9 cellular contexts compared by ENCODE assay signal in genomic region chr18:62585274-62586147, GRCh38.
DNase-seq lines count a peak whose midpoint lies in the region; ATAC-seq and TF ChIP-seq lines count a peak whose summit lies in the region.
"Had no signal": no experiment of that assay in that cellular context is flagged by ENCODE, and none has a peak within 500 bp of the region (broad histone marks: within the 10 kb centered on the region; RNA-seq: fewer than 3 reads in every experiment).

No MANE protein-coding gene starts in this region.

- peak; percentile 30 for ATAC-seq in GM18498 (IDR thresholded peaks at IDR 0.05; ENCODE audit: unreplicated experiment)
- ATAC-seq in HG02759 (IDR thresholded peaks at IDR 0.05; ENCODE audit: unreplicated experiment) = peak; percentile 19

- H3K27me3 Mint-ChIP-seq in H9 (ENCODE audit: low read depth) (no peaks in the 10 kb centered on the region), endothelial cell (ENCODE audit: unreplicated experiment) (peaks cover 8% of the 10 kb centered on the region)

- no peak overlapping the region for H4K5ac ChIP-seq in H9 (ENCODE audit: insufficient read length, low read depth, low read length)

- H3K79me2 ChIP-seq in parathyroid adenoma (no peaks in the 10 kb centered on the region), H9 (ENCODE audit: insufficient read depth, low read length) (no peaks in the 10 kb centered on the region)

- no peak overlapping the region for H3K4ac ChIP-seq in H9 (ENCODE audit: low read depth, low read length)

- H3K4me3 Mint-ChIP-seq in H9 (no peak overlapping the region), endothelial cell (ENCODE audit: unreplicated experiment) (no peak overlapping the region)

- H3K9me3 ChIP-seq in parathyroid adenoma (ENCODE audit: control insufficient read depth, low read length) (no peaks in the 10 kb centered on the region), H9 (ENCODE audit: control insufficient read depth, low read depth, low read length) (no peaks in the 10 kb centered on the region)

- no peaks in the 10 kb centered on the region for H3K27me3 ChIP-seq in parathyroid adenoma (ENCODE audit: control insufficient read depth, insufficient read depth, low read length)
- H3K27me3 ChIP-seq in H9 (ENCODE audit: insufficient read depth, low read length) = no peaks in the 10 kb centered on the region

- no CpG with 5 or more reads among the region's 16 CpGs for WGBS in H9 (ENCODE audit: extremely low coverage, insufficient read length, low lambda C conversion rate)

- no peak overlapping the region for H2BK20ac ChIP-seq in H9 (ENCODE audit: low read depth, low read length, poor library complexity, severe bottlenecking)

- H3K36me3 Mint-ChIP-seq in H9 (ENCODE audit: insufficient read depth in 1 of 3, low read depth in 3 of 3) (peaks cover 0 to 9% (median 4%) of the 10 kb centered on the region in 3 experiments; a peak in 4 of 7 replicates), endothelial cell (ENCODE audit: low read depth, unreplicated experiment) (peaks cover 7% of the 10 kb centered on the region)

- no peaks in the 10 kb centered on the region for H3K36me3 ChIP-seq in parathyroid adenoma (ENCODE audit: control insufficient read depth, insufficient read depth, low read length)

- peaks cover 3 to 6% of the 10 kb centered on the region in 2 experiments; a peak in 4 of 5 replicates for H3K9me3 Mint-ChIP-seq in H9
- H3K9me3 Mint-ChIP-seq in endothelial cell (ENCODE audit: unreplicated experiment) = no peaks in the 10 kb centered on the region
- H3K9me3 Mint-ChIP-seq: dendritic cell treated with granulocyte-macrophage colony-stimulating factor and Interleukin-4, amounts not matched to agents 40 ng/mL and 50 ng/mL, for 4 days had no signal

- H3K27ac Mint-ChIP-seq in H9 (peak overlapping the region in 1 of 3 experiments; percentile 28; a peak in 1 of 7 replicates), endothelial cell (ENCODE audit: unreplicated experiment) (no peak overlapping the region)
- H3K27ac Mint-ChIP-seq: dendritic cell treated with granulocyte-macrophage colony-stimulating factor and Interleukin-4, amounts not matched to agents 40 ng/mL and 50 ng/mL, for 4 days had no signal

- no peak overlapping the region for H2AFZ ChIP-seq in parathyroid adenoma
- no peak overlapping the region for H2AFZ ChIP-seq in H9 (ENCODE audit: low read length)

- H3K27ac ChIP-seq in parathyroid adenoma = no peak overlapping the region
- H3K27ac ChIP-seq in H9 (ENCODE audit: insufficient read length, low read depth, low read length) = no peak overlapping the region

- peak; percentile 62 to 69 for DNase-seq in activated CD4-positive, alpha-beta T cell treated with anti-CD3 and anti-CD28 coated beads, Interleukin-2, amount 50 U/mL, for 48 hours
- DNase-seq in H9 (no peak), endothelial cell (ENCODE audit: low spot score) (no peak), glomerular visceral epithelial cell (ENCODE audit: extremely low spot score) (no peak), foreskin fibroblast (no peak)

- H3K23me2 ChIP-seq in H9 (ENCODE audit: insufficient read length, low read depth, low read length, poor library complexity, severe bottlenecking) = no peaks in the 10 kb centered on the region

- no peak overlapping the region for H4K8ac ChIP-seq in H9 (replicated peaks; ENCODE audit: insufficient read length, low read depth, low read length)

- H2AK5ac ChIP-seq in H9 (ENCODE audit: insufficient read length, low read length) = no peak overlapping the region

- no peak overlapping the region for H3T11ph ChIP-seq in H9 (ENCODE audit: low read length)

- H3K4me1 ChIP-seq in parathyroid adenoma (no peaks in the 10 kb centered on the region), H9 (ENCODE audit: insufficient read depth, low read length) (peaks cover 2% of the 10 kb centered on the region; the same call in 1 of the 2 replicates)

- no peaks in the 10 kb centered on the region for H3K79me1 ChIP-seq in H9 (ENCODE audit: insufficient read depth, low read depth, low read length, poor library complexity, severe bottlenecking)

- H3K23ac ChIP-seq in H9 (ENCODE audit: insufficient read length, low read depth, low read length) = no peak overlapping the region

- H2BK5ac ChIP-seq in H9 (ENCODE audit: insufficient read length, low read length) = no peak overlapping the region

- H3K9ac ChIP-seq in parathyroid adenoma (no peak overlapping the region), H9 (ENCODE audit: extremely low read depth, insufficient read length, low read length) (no peak overlapping the region)

- no peak overlapping the region for H4K91ac ChIP-seq in H9 (ENCODE audit: insufficient read length, low read depth, low read length)

- TF ChIP-seq CTCF in parathyroid adenoma (IDR thresholded peaks at IDR 0.05) (no peak), H9 (conservative IDR thresholded peaks at IDR 0.05) (no peak), endothelial cell (IDR thresholded peaks at IDR 0.05; ENCODE audit: unreplicated experiment) (no peak), foreskin fibroblast (IDR thresholded peaks at IDR 0.05; ENCODE audit: low read depth, low read length) (no peak)

- peaks cover 17 to 18% of the 10 kb centered on the region in 2 experiments for H3K4me1 Mint-ChIP-seq in H9
- H3K4me1 Mint-ChIP-seq in endothelial cell (ENCODE audit: unreplicated experiment) = peaks cover 27% of the 10 kb centered on the region

- no peaks in the 10 kb centered on the region for H4K20me1 ChIP-seq in H9 (ENCODE audit: control insufficient read depth, insufficient read depth, insufficient read length)

- peak overlapping the region; percentile 45 for H3K4me2 ChIP-seq in parathyroid adenoma (ENCODE audit: low read length)
- no peak overlapping the region for H3K4me2 ChIP-seq in H9 (ENCODE audit: insufficient read depth, insufficient read length, low read length)

- H3K4me3 ChIP-seq in parathyroid adenoma (ENCODE audit: low read depth, low read length) = no peak overlapping the region
- H3K4me3 ChIP-seq in foreskin fibroblast (ENCODE audit: low read depth in 1 of 2, low read length in 2 of 2) = no peak overlapping the region

- H2BK15ac ChIP-seq in H9 (ENCODE audit: low read depth, low read length) = no peak overlapping the region

- H3K18ac ChIP-seq in H9 (ENCODE audit: insufficient read length, low read depth, low read length) = no peak overlapping the region

- H3K14ac ChIP-seq in H9 (ENCODE audit: insufficient read depth, low read length) = no peak overlapping the region; the same call in 1 of the 2 replicates

- H2BK12ac ChIP-seq in H9 (ENCODE audit: insufficient read length, low read depth, low read length) = no peak overlapping the region

- no peak overlapping the region for H3K56ac ChIP-seq in H9 (ENCODE audit: insufficient read length, low read depth, low read length)

- no peak overlapping the region for H2BK120ac ChIP-seq in H9 (ENCODE audit: low read depth, low read length, poor library complexity, severe bottlenecking)

Comparison
In these comparisons a context has a peak if more than half of its experiments do, and no peak if none do; other contexts are left out.
1. DNase-seq: peak in activated CD4-positive, alpha-beta T cell treated with anti-CD3 and anti-CD28 coated beads, Interleukin-2, amount 50 U/mL, for 48 hours (2 of 2); none in H9 (single experiment), endothelial cell (single experiment), glomerular visceral epithelial cell (single experiment) and foreskin fibroblast (0 of 2).